ENCODE assay signal across 1 cellular context in genomic region chr3:111721702-111722205, GRCh38.
TF ChIP-seq lines count a peak whose summit lies in the region.

No MANE protein-coding gene starts in this region.

TF ChIP-seq in HCT116, 20 proteins besides CTCF, POLR2A, EP300 and RAD21 (continued from another document):
- TF ChIP-seq ELF1 (IDR thresholded peaks at IDR 0.05; ENCODE audit: borderline replicate concordance, low read depth) (no peak), POLR2AphosphoS5 (IDR thresholded peaks at IDR 0.05; ENCODE audit: low read depth, low read length) (no peak)
